11 cellular contexts compared by ENCODE assay signal in the genomic region with DNA sequence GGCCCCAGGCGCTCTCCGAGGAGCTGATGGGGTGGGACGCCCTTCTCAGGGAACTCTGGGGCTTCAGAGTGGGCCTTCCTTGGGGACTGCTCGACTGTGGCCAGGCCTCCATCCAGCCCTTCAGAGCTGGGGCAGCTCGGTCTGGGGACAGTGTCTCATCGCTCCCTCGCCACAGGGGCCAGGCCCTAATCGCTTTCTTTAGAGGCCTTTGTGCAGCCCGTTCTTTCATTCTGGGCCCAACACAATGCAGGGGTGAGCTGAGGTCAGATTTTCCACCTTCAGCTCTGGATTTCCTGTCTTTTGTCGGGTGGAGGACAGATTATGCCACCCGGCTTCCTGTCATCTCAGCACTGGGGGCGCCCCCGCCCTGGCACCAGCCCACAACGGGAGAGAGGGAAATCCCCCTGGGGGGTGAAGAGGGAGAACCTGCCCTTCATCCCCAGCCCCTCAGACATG. TPM values are rescaled to one million over a fixed set of nuclear protein-coding genes. Genes with fewer than 3 reads are reported as not detected.
A peak's percentile ranks its signal among the peaks of the same experiment; 100 is the strongest.
DNase-seq lines count a peak whose midpoint lies in the region; ATAC-seq lines count a peak whose summit lies in the region.
"Had no signal": no experiment of that assay in that cellular context is flagged by ENCODE, and none has a peak within 500 bp of the region (broad histone marks: within the 10 kb centered on the region; RNA-seq: fewer than 3 reads in every experiment).

No MANE protein-coding gene starts in this region.

- H3K9me3 Mint-ChIP-seq in CD4-positive, CD25-positive, alpha-beta regulatory T cell: peaks cover 0 to 5% (median 0%) of the 10 kb centered on the region in 7 donors
- H3K9me3 Mint-ChIP-seq in activated naive CD8-positive, alpha-beta T cell treated with anti-CD3 and anti-CD28 coated beads for 36 hours: peaks cover 9% of the 10 kb centered on the region

- H3K14ac ChIP-seq in mesenchymal stem cell (ENCODE audit: low read length in 2 of 2): no peak overlapping the region

- no peak overlapping the region for H4K8ac ChIP-seq in mesenchymal stem cell (ENCODE audit: low read length)

- peak overlapping the region; percentile 95 to 97 (median 96) for H3K27ac Mint-ChIP-seq in CD4-positive, CD25-positive, alpha-beta regulatory T cell
- H3K27ac Mint-ChIP-seq in activated naive CD8-positive, alpha-beta T cell treated with anti-CD3 and anti-CD28 coated beads for 36 hours: peak overlapping the region; percentile 68

- H3K27ac ChIP-seq in CD4-positive, CD25-positive, alpha-beta regulatory T cell (ENCODE audit: insufficient read depth, low read length, poor library complexity, severe bottlenecking): peak overlapping the region; percentile 74
- no peak overlapping the region for H3K27ac ChIP-seq in mesenchymal stem cell (ENCODE audit: low read length, poor library complexity, severe bottlenecking)
- H3K27ac ChIP-seq: body of pancreas had no signal

- WGBS in mesenchymal stem cell: 80% methylated on average over 14 of the region's 14 CpGs

- no peak overlapping the region for H3K4me2 ChIP-seq in mesenchymal stem cell (ENCODE audit: low read length, poor library complexity, severe bottlenecking)

- H3K18ac ChIP-seq in mesenchymal stem cell (ENCODE audit: low read depth in 1 of 2, low read length in 2 of 2): no peak overlapping the region

- H3K4me1 ChIP-seq in CD4-positive, CD25-positive, alpha-beta regulatory T cell (ENCODE audit: control insufficient read depth, insufficient read depth, low read length, poor library complexity, severe bottlenecking): peaks cover 27% of the 10 kb centered on the region
- no peaks in the 10 kb centered on the region for H3K4me1 ChIP-seq in mesenchymal stem cell (ENCODE audit: control insufficient read depth, insufficient read depth, low read depth, low read length)
- H3K4me1 ChIP-seq: body of pancreas had no signal

- H3K36me3 Mint-ChIP-seq in CD4-positive, CD25-positive, alpha-beta regulatory T cell: no peaks in the 10 kb centered on the region
- H3K36me3 Mint-ChIP-seq in activated naive CD8-positive, alpha-beta T cell treated with anti-CD3 and anti-CD28 coated beads for 36 hours: no peaks in the 10 kb centered on the region

- no peak overlapping the region for H3K9ac ChIP-seq in mesenchymal stem cell (ENCODE audit: low read length)

- H3K79me1 ChIP-seq in mesenchymal stem cell (replicated peaks; ENCODE audit: low read length, poor library complexity, severe bottlenecking): no peaks in the 10 kb centered on the region

- no peak overlapping the region for H2AK5ac ChIP-seq in mesenchymal stem cell (ENCODE audit: low read length, severe bottlenecking)

- no peaks in the 10 kb centered on the region for H3K27me3 ChIP-seq in CD4-positive, CD25-positive, alpha-beta regulatory T cell (ENCODE audit: control insufficient read depth, insufficient read depth, low read length)
- no peaks in the 10 kb centered on the region for H3K27me3 ChIP-seq in mesenchymal stem cell (ENCODE audit: control insufficient read depth in 1 of 2, insufficient read depth in 1 of 2, low read length in 2 of 2)
- H3K27me3 ChIP-seq: body of pancreas had no signal

- peak overlapping the region; percentile 53 to 86 (median 74) for H3K4me3 Mint-ChIP-seq in CD4-positive, CD25-positive, alpha-beta regulatory T cell
- peak overlapping the region; percentile 4 for H3K4me3 Mint-ChIP-seq in activated naive CD8-positive, alpha-beta T cell treated with anti-CD3 and anti-CD28 coated beads for 36 hours

- H2BK15ac ChIP-seq in mesenchymal stem cell (ENCODE audit: low read depth, poor library complexity, severe bottlenecking): no peak overlapping the region

- no peak overlapping the region for H2BK120ac ChIP-seq in mesenchymal stem cell (ENCODE audit: low read depth, low read length)

- peak; percentile 28 to 75 (median 43) for DNase-seq in CD4-positive, CD25-positive, alpha-beta regulatory T cell
- DNase-seq in activated CD4-positive, alpha-beta T cell treated with anti-CD3 and anti-CD28 coated beads for 24 hours (ENCODE audit: low read depth in 2 of 2): peak; percentile 32 to 34
- peak; percentile 69 for DNase-seq in activated naive CD8-positive, alpha-beta T cell treated with anti-CD3 and anti-CD28 coated beads for 36 hours
- peak; percentile 61 for DNase-seq in stimulated activated CD4-positive, alpha-beta T cell treated with anti-CD3 and anti-CD28 coated beads, Interleukin-1b, Interleukin-23, amount 100 ng/mL, for 48 hours
- no peak for DNase-seq in mesenchymal stem cell
- no peak for DNase-seq in anterior cingulate cortex (lab: John Stamatoyannopoulos, UW)
- DNase-seq in NK-92 treated with Interleukin-12 subunit alpha and Interleukin-12 subunit beta, amount 100 ng/mL, for 24 hours (lab: John Stamatoyannopoulos, UW): no peak
- DNase-seq: body of pancreas, NCI-H345 had no signal

- H3K4me1 Mint-ChIP-seq in CD4-positive, CD25-positive, alpha-beta regulatory T cell: peaks cover 16 to 57% (median 36%) of the 10 kb centered on the region in 4 donors
- H3K4me1 Mint-ChIP-seq in activated naive CD8-positive, alpha-beta T cell treated with anti-CD3 and anti-CD28 coated beads for 36 hours: peaks cover 48% of the 10 kb centered on the region

- H3K4me3 ChIP-seq in CD4-positive, CD25-positive, alpha-beta regulatory T cell (ENCODE audit: low read depth, low read length): peak overlapping the region; percentile 26
- no peak overlapping the region for H3K4me3 ChIP-seq in mesenchymal stem cell (ENCODE audit: insufficient read depth in 1 of 2, low read depth in 1 of 2, low read length in 2 of 2)
- H3K4me3 ChIP-seq: body of pancreas had no signal

- H3K4ac ChIP-seq in mesenchymal stem cell (ENCODE audit: low read depth in 1 of 2, low read length in 2 of 2): no peak overlapping the region

- H3K27me3 Mint-ChIP-seq in CD4-positive, CD25-positive, alpha-beta regulatory T cell: no peaks in the 10 kb centered on the region
- H3K27me3 Mint-ChIP-seq in activated naive CD8-positive, alpha-beta T cell treated with anti-CD3 and anti-CD28 coated beads for 36 hours: no peaks in the 10 kb centered on the region

- no peak overlapping the region for H2BK12ac ChIP-seq in mesenchymal stem cell (ENCODE audit: low read length in 2 of 2)

- ATAC-seq in CD4-positive, CD25-positive, alpha-beta regulatory T cell (ENCODE audit: low read depth in 2 of 2): peak; percentile 56 to 64
- no peak for ATAC-seq in GM19467 (IDR thresholded peaks at IDR 0.05; ENCODE audit: unreplicated experiment)
- ATAC-seq: body of pancreas had no signal

- no peak overlapping the region for H2BK5ac ChIP-seq in mesenchymal stem cell (ENCODE audit: low read depth, low read length, poor library complexity, severe bottlenecking)

- no peak overlapping the region for H2AFZ ChIP-seq in mesenchymal stem cell (ENCODE audit: low read depth, low read length)

- H3K9me3 ChIP-seq in CD4-positive, CD25-positive, alpha-beta regulatory T cell (ENCODE audit: control insufficient read depth in 2 of 2, low read length in 2 of 2): no peaks in the 10 kb centered on the region
- no peaks in the 10 kb centered on the region for H3K9me3 ChIP-seq in mesenchymal stem cell (ENCODE audit: control insufficient read depth, low read length)
- H3K9me3 ChIP-seq: body of pancreas had no signal

- no peaks in the 10 kb centered on the region for H3K36me3 ChIP-seq in CD4-positive, CD25-positive, alpha-beta regulatory T cell (ENCODE audit: control insufficient read depth, insufficient read depth, low read length)
- no peaks in the 10 kb centered on the region for H3K36me3 ChIP-seq in mesenchymal stem cell (ENCODE audit: control insufficient read depth in 1 of 2, insufficient read depth in 2 of 2, low read depth in 1 of 2, low read length in 2 of 2)

- no peak overlapping the region for H3K23ac ChIP-seq in mesenchymal stem cell (ENCODE audit: low read length in 2 of 2)

- H4K91ac ChIP-seq in mesenchymal stem cell (ENCODE audit: low read length): no peak overlapping the region

RNA-seq across cellular contexts. Expression of gene MYCN, which starts 25.2 kb away (rescaled TPM):
- total RNA-seq in CD4-positive, CD25-positive, alpha-beta regulatory T cell: 2.2 TPM
- polyA plus RNA-seq in CD4-positive, CD25-positive, alpha-beta regulatory T cell: under 1 TPM in 2 of 4 donors, not detected in 2; 0.08 to 0.09 TPM
- under 1 TPM in 1 of 2 experiments, not detected in 1; 0.16 TPM for total RNA-seq in activated naive CD8-positive, alpha-beta T cell treated with anti-CD3 and anti-CD28 coated beads for 36 hours
- polyA plus RNA-seq in mesenchymal stem cell (2013, experiment 1 of 2): 0.36 TPM
- 0.36 TPM for polyA plus RNA-seq in mesenchymal stem cell (2013, experiment 2 of 2)
- total RNA-seq: body of pancreas; T-helper 1 cell treated with Interleukin-12 subunit alpha and Interleukin-12 subunit beta and Interleukin-4 antibody, amounts not matched to agents 30 ng/mL and 1 ng/mL, for 36 hours had no signal

Comparison
In these comparisons a context has a peak if more than half of its experiments do, and no peak if none do; other contexts are left out.
1. DNase-seq: peak in CD4-positive, CD25-positive, alpha-beta regulatory T cell (3 of 3), activated CD4-positive, alpha-beta T cell treated with anti-CD3 and anti-CD28 coated beads for 24 hours (2 of 2), activated naive CD8-positive, alpha-beta T cell treated with anti-CD3 and anti-CD28 coated beads for 36 hours (single experiment) and stimulated activated CD4-positive, alpha-beta T cell treated with anti-CD3 and anti-CD28 coated beads, Interleukin-1b, Interleukin-23, amount 100 ng/mL, for 48 hours (single experiment); none in mesenchymal stem cell (single experiment), anterior cingulate cortex (0 of 58) and NK-92 treated with Interleukin-12 subunit alpha and Interleukin-12 subunit beta, amount 100 ng/mL, for 24 hours (single experiment).